1 cellular context compared by ENCODE assay signal in the genomic region with DNA sequence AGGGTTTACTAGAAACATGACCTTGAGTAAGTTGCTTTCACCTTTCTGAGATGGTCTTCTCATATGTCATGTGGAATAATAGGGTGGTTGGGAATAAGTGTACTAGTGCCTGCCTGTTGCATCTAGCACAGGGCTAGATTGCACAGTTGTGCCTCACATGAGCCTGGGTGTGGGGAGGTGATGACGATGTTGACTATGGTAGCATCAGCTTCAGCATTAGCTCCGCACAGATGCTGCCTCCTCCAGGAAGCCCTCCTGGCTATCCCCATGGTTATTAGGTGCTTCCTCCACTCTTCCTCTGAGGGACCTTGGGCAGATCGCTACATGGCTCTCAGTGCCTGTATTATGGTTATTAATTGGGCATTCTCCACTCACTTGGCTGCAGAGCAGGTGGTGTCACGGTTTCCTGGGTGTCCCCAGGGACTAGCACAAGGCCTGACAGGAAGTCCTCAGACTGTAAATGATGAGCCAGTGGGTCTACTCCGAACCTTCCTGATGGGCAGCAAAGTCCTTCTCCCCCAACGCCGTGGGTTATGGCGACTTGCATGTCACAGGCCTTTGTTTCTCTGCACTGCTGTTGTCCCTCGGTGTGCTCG.
A peak's percentile ranks its signal among the peaks of the same experiment; 100 is the strongest.
TF ChIP-seq lines count a peak whose summit lies in the region.

No MANE protein-coding gene starts in this region.

TF ChIP-seq in GM12878, 131 proteins besides CTCF, POLR2A, EP300 and RAD21:
- TF ChIP-seq, protein P1, sequence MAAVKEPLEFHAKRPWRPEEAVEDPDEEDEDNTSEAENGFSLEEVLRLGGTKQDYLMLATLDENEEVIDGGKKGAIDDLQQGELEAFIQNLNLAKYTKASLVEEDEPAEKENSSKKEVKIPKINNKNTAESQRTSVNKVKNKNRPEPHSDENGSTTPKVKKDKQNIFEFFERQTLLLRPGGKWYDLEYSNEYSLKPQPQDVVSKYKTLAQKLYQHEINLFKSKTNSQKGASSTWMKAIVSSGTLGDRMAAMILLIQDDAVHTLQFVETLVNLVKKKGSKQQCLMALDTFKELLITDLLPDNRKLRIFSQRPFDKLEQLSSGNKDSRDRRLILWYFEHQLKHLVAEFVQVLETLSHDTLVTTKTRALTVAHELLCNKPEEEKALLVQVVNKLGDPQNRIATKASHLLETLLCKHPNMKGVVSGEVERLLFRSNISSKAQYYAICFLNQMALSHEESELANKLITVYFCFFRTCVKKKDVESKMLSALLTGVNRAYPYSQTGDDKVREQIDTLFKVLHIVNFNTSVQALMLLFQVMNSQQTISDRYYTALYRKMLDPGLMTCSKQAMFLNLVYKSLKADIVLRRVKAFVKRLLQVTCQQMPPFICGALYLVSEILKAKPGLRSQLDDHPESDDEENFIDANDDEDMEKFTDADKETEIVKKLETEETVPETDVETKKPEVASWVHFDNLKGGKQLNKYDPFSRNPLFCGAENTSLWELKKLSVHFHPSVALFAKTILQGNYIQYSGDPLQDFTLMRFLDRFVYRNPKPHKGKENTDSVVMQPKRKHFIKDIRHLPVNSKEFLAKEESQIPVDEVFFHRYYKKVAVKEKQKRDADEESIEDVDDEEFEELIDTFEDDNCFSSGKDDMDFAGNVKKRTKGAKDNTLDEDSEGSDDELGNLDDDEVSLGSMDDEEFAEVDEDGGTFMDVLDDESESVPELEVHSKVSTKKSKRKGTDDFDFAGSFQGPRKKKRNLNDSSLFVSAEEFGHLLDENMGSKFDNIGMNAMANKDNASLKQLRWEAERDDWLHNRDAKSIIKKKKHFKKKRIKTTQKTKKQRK (IDR thresholded peaks at IDR 0.05; ENCODE audit: low read depth, low read length) = no peak
- TF ChIP-seq TCF12 (IDR thresholded peaks at IDR 0.05; ENCODE audit: low read depth, low read length) (peak; percentile 31; the same call in 1 of the 2 replicates), MEF2B (IDR thresholded peaks at IDR 0.05; ENCODE audit: partially characterized antibody, poor library complexity, severe bottlenecking) (peak; percentile 72), NR2C2 (IDR thresholded peaks at IDR 0.05; ENCODE audit: borderline replicate concordance, control insufficient read depth, insufficient read length, low read depth) (no peak), BHLHE40 (IDR thresholded peaks at IDR 0.05; ENCODE audit: borderline replicate concordance in 1 of 2, low read depth in 2 of 2, low read length in 1 of 2) (peak in 1 of 2 experiments; percentile 21; a peak in 1 of 4 replicates), FOXM1 (IDR thresholded peaks at IDR 0.05; ENCODE audit: low read depth, low read length) (no peak), TCF3 (IDR thresholded peaks at IDR 0.05; ENCODE audit: borderline replicate concordance, insufficient read depth, low read depth, low read length) (0 out of 2 replicates have a peak, but pooled peaks have one; percentile 14), SPI1 (IDR thresholded peaks at IDR 0.05; ENCODE audit: borderline replicate concordance, insufficient read depth, low read depth, low read length) (0 out of 2 replicates have a peak, but pooled peaks have one; percentile 3), SMC3 (IDR thresholded peaks at IDR 0.05; ENCODE audit: borderline replicate concordance, low read length) (no peak), MXI1 (IDR thresholded peaks at IDR 0.05; ENCODE audit: low read depth, low read length) (no peak), JUND (IDR thresholded peaks at IDR 0.05; ENCODE audit: low read depth, low read length) (no peak), SMARCA5 (IDR thresholded peaks at IDR 0.05) (peak; percentile 50; the same call in 1 of the 2 replicates)
- TF ChIP-seq, protein P2, sequence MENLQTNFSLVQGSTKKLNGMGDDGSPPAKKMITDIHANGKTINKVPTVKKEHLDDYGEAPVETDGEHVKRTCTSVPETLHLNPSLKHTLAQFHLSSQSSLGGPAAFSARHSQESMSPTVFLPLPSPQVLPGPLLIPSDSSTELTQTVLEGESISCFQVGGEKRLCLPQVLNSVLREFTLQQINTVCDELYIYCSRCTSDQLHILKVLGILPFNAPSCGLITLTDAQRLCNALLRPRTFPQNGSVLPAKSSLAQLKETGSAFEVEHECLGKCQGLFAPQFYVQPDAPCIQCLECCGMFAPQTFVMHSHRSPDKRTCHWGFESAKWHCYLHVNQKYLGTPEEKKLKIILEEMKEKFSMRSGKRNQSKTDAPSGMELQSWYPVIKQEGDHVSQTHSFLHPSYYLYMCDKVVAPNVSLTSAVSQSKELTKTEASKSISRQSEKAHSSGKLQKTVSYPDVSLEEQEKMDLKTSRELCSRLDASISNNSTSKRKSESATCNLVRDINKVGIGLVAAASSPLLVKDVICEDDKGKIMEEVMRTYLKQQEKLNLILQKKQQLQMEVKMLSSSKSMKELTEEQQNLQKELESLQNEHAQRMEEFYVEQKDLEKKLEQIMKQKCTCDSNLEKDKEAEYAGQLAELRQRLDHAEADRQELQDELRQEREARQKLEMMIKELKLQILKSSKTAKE (IDR thresholded peaks at IDR 0.05; ENCODE audit: low read depth, poor library complexity, severe bottlenecking) = no peak
- TF ChIP-seq, protein P3, sequence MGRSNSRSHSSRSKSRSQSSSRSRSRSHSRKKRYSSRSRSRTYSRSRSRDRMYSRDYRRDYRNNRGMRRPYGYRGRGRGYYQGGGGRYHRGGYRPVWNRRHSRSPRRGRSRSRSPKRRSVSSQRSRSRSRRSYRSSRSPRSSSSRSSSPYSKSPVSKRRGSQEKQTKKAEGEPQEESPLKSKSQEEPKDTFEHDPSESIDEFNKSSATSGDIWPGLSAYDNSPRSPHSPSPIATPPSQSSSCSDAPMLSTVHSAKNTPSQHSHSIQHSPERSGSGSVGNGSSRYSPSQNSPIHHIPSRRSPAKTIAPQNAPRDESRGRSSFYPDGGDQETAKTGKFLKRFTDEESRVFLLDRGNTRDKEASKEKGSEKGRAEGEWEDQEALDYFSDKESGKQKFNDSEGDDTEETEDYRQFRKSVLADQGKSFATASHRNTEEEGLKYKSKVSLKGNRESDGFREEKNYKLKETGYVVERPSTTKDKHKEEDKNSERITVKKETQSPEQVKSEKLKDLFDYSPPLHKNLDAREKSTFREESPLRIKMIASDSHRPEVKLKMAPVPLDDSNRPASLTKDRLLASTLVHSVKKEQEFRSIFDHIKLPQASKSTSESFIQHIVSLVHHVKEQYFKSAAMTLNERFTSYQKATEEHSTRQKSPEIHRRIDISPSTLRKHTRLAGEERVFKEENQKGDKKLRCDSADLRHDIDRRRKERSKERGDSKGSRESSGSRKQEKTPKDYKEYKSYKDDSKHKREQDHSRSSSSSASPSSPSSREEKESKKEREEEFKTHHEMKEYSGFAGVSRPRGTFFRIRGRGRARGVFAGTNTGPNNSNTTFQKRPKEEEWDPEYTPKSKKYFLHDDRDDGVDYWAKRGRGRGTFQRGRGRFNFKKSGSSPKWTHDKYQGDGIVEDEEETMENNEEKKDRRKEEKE (IDR thresholded peaks at IDR 0.05) = no peak
- TF ChIP-seq, protein P4, sequence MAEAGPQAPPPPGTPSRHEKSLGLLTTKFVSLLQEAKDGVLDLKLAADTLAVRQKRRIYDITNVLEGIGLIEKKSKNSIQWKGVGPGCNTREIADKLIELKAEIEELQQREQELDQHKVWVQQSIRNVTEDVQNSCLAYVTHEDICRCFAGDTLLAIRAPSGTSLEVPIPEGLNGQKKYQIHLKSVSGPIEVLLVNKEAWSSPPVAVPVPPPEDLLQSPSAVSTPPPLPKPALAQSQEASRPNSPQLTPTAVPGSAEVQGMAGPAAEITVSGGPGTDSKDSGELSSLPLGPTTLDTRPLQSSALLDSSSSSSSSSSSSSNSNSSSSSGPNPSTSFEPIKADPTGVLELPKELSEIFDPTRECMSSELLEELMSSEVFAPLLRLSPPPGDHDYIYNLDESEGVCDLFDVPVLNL (IDR thresholded peaks at IDR 0.05; ENCODE audit: low read depth, low read length) = no peak
- TF ChIP-seq, protein P5, sequence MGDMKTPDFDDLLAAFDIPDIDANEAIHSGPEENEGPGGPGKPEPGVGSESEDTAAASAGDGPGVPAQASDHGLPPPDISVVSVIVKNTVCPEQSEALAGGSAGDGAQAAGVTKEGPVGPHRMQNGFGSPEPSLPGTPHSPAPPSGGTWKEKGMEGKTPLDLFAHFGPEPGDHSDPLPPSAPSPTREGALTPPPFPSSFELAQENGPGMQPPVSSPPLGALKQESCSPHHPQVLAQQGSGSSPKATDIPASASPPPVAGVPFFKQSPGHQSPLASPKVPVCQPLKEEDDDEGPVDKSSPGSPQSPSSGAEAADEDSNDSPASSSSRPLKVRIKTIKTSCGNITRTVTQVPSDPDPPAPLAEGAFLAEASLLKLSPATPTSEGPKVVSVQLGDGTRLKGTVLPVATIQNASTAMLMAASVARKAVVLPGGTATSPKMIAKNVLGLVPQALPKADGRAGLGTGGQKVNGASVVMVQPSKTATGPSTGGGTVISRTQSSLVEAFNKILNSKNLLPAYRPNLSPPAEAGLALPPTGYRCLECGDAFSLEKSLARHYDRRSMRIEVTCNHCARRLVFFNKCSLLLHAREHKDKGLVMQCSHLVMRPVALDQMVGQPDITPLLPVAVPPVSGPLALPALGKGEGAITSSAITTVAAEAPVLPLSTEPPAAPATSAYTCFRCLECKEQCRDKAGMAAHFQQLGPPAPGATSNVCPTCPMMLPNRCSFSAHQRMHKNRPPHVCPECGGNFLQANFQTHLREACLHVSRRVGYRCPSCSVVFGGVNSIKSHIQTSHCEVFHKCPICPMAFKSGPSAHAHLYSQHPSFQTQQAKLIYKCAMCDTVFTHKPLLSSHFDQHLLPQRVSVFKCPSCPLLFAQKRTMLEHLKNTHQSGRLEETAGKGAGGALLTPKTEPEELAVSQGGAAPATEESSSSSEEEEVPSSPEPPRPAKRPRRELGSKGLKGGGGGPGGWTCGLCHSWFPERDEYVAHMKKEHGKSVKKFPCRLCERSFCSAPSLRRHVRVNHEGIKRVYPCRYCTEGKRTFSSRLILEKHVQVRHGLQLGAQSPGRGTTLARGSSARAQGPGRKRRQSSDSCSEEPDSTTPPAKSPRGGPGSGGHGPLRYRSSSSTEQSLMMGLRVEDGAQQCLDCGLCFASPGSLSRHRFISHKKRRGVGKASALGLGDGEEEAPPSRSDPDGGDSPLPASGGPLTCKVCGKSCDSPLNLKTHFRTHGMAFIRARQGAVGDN (IDR thresholded peaks at IDR 0.05) = no peak
- TF ChIP-seq, protein P6, sequence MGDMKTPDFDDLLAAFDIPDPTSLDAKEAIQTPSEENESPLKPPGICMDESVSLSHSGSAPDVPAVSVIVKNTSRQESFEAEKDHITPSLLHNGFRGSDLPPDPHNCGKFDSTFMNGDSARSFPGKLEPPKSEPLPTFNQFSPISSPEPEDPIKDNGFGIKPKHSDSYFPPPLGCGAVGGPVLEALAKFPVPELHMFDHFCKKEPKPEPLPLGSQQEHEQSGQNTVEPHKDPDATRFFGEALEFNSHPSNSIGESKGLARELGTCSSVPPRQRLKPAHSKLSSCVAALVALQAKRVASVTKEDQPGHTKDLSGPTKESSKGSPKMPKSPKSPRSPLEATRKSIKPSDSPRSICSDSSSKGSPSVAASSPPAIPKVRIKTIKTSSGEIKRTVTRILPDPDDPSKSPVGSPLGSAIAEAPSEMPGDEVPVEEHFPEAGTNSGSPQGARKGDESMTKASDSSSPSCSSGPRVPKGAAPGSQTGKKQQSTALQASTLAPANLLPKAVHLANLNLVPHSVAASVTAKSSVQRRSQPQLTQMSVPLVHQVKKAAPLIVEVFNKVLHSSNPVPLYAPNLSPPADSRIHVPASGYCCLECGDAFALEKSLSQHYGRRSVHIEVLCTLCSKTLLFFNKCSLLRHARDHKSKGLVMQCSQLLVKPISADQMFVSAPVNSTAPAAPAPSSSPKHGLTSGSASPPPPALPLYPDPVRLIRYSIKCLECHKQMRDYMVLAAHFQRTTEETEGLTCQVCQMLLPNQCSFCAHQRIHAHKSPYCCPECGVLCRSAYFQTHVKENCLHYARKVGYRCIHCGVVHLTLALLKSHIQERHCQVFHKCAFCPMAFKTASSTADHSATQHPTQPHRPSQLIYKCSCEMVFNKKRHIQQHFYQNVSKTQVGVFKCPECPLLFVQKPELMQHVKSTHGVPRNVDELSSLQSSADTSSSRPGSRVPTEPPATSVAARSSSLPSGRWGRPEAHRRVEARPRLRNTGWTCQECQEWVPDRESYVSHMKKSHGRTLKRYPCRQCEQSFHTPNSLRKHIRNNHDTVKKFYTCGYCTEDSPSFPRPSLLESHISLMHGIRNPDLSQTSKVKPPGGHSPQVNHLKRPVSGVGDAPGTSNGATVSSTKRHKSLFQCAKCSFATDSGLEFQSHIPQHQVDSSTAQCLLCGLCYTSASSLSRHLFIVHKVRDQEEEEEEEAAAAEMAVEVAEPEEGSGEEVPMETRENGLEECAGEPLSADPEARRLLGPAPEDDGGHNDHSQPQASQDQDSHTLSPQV (IDR thresholded peaks at IDR 0.05) = no peak
